Comparison of ENCODE assay signal across 22 cellular contexts in the genomic region with DNA sequence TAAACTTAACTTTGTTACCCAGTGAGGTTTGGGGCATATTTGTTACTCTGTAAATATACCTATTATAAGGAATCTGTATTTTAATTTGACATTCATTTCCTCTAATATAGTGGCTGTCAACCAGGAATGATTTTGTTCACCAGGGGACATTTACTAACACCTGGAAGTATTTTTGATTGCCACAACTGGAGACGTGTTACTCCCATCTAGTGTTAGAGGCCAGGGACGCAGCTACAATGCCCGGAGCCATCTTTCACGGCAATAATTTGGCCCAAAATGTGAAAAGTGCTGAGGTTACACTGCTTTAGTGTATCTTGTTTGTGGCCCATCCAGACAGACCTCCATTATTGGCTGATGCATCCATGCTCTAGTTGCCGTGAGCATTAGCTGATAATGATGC.
"Had no signal": no experiment of that assay in that cellular context is flagged by ENCODE, and none has a peak within 500 bp of the region (broad histone marks: within the 10 kb centered on the region; RNA-seq: fewer than 3 reads in every experiment).

No MANE protein-coding gene starts in this region.

- H3K36me3 Mint-ChIP-seq: activated naive CD4-positive, alpha-beta T cell treated with anti-CD3 and anti-CD28 coated beads, Interleukin-2, amount 50 U/mL, for 72 hours had no signal

- H3K27ac Mint-ChIP-seq: activated naive CD4-positive, alpha-beta T cell treated with anti-CD3 and anti-CD28 coated beads, Interleukin-2, amount 50 U/mL, for 72 hours; activated T-helper 17 cell treated with anti-CD3 and anti-CD28 coated beads, Interleukin-2, amount 50 U/mL, for 72 hours; nephron; stimulated activated naive CD8-positive, alpha-beta T cell treated with anti-CD3 and anti-CD28 coated beads, Interleukin-15, amount 100 ng/mL, for 72 hours had no signal

- H3K4me1 Mint-ChIP-seq: activated T-helper 17 cell treated with anti-CD3 and anti-CD28 coated beads, Interleukin-2, amount 50 U/mL, for 72 hours; central memory CD8-positive, alpha-beta T cell; nephron; stimulated activated naive CD8-positive, alpha-beta T cell treated with anti-CD3 and anti-CD28 coated beads, Interleukin-15, amount 100 ng/mL, for 72 hours had no signal

- H3K27ac ChIP-seq: adrenal gland, ascending aorta, breast epithelium, left ventricle myocardium inferior, pancreas, psoas muscle, tibial artery had no signal

- H3K27me3 Mint-ChIP-seq: activated T-helper 17 cell treated with anti-CD3 and anti-CD28 coated beads, Interleukin-2, amount 50 U/mL, for 72 hours; central memory CD8-positive, alpha-beta T cell; stimulated activated naive CD8-positive, alpha-beta T cell treated with anti-CD3 and anti-CD28 coated beads, Interleukin-15, amount 100 ng/mL, for 72 hours had no signal

- H3K4me3 Mint-ChIP-seq: activated T-helper 17 cell treated with anti-CD3 and anti-CD28 coated beads, Interleukin-2, amount 50 U/mL, for 72 hours; central memory CD8-positive, alpha-beta T cell; nephron; stimulated activated naive CD8-positive, alpha-beta T cell treated with anti-CD3 and anti-CD28 coated beads, Interleukin-15, amount 100 ng/mL, for 72 hours had no signal

- H3K36me3 ChIP-seq: adrenal gland, ascending aorta, breast epithelium, left ventricle myocardium inferior, pancreas, tibial artery had no signal

- H3K4me1 ChIP-seq: adrenal gland, ascending aorta, breast epithelium, left ventricle myocardium inferior, pancreas, psoas muscle, tibial artery had no signal

- H3K4me3 ChIP-seq: adrenal gland, ascending aorta, breast epithelium, left ventricle myocardium inferior, pancreas, psoas muscle, tibial artery had no signal

- ATAC-seq: activated naive CD4-positive, alpha-beta T cell treated with anti-CD3 and anti-CD28 coated beads, Interleukin-2, amount 50 U/mL, for 72 hours; activated T-helper 17 cell treated with anti-CD3 and anti-CD28 coated beads, Interleukin-2, amount 50 U/mL, for 72 hours; esophagus mucosa; pancreas; psoas muscle; right cardiac atrium; stimulated activated naive CD8-positive, alpha-beta T cell treated with anti-CD3 and anti-CD28 coated beads, Interleukin-15, amount 100 ng/mL, for 72 hours had no signal

- DNase-seq: activated T-cell treated with anti-CD3 and anti-CD28 coated beads, Interleukin-2, amount 50 U/mL, for 1 hour; adrenal gland; effector memory CD4-positive, alpha-beta T cell; foreskin melanocyte; kidney glomerular epithelial cell; left ventricle myocardium inferior; pancreas; psoas muscle; right cardiac atrium; stimulated activated CD4-positive, alpha-beta T cell treated with anti-CD3 and anti-CD28 coated beads, Interleukin-1b, Interleukin-23, amount 100 ng/mL, for 48 hours; stimulated activated naive CD8-positive, alpha-beta T cell treated with anti-CD3 and anti-CD28 coated beads, Interleukin-15, amount 100 ng/mL, for 72 hours; T-helper 9 cell; tibial artery had no signal

- H3K9me3 ChIP-seq: adrenal gland, ascending aorta, pancreas, psoas muscle had no signal

- FAIRE-seq: colon, endothelial cell of umbilical vein, pancreas had no signal

- H3K27me3 ChIP-seq: adrenal gland, ascending aorta, breast epithelium, pancreas, tibial artery had no signal
